In the genomic region with DNA sequence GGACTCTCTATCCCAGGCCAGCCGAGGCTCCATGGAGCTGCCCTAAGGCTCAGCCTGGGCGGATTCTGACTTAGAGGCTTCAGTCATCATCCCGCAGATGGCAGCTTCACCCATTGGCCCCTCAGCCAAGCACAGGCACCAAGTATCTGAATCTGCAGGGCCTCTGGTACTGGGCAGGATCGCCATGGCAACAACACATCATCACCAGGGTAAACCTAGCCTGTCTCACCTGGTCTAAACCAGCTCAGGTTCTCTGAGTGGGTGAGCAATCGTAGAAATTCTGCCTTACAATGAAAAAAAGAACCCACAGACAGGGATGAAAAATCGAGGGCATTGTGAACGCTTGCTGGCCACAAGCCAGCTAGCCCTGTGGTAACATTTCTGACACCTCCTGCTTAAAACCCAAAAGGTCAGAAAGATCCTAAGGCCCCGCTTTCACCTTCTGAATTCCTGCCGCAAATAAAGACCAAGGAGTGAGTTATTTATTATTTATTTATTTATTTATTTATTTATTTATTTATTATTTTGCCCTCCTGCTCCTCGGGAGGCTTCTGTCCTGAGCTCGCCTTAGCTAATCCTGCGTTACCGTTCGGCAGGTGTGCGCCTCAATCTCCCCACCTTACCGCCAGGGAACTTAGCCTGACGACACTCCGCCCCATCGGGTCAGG, we compare ENCODE assay signal across 8 cellular contexts. TPM values are rescaled to one million over a fixed set of nuclear protein-coding genes. Genes with fewer than 3 reads are reported as not detected.
DNase-seq lines count a peak whose midpoint lies in the region; ATAC-seq and TF ChIP-seq lines count a peak whose summit lies in the region.

No MANE protein-coding gene starts in this region.

- no peak overlapping the region for H2AK5ac ChIP-seq in mesenchymal stem cell (ENCODE audit: low read length, severe bottlenecking)

- H3K9ac ChIP-seq in MM.1S (ENCODE audit: low read length) (no peak overlapping the region), mesenchymal stem cell (ENCODE audit: low read length) (no peak overlapping the region)

- H3K18ac ChIP-seq in mesenchymal stem cell (ENCODE audit: low read depth in 1 of 2, low read length in 2 of 2), result no peak overlapping the region

- peaks cover 22% of the 10 kb centered on the region for H3K4me1 ChIP-seq in MM.1S (ENCODE audit: low read length)
- H3K4me1 ChIP-seq in mesenchymal stem cell (ENCODE audit: control insufficient read depth, insufficient read depth, low read depth, low read length), result peaks cover 4% of the 10 kb centered on the region

- H3K4me3 ChIP-seq in MM.1S (ENCODE audit: low read length), result no peak overlapping the region
- H3K4me3 ChIP-seq in mesenchymal stem cell (ENCODE audit: insufficient read depth in 1 of 2, low read depth in 1 of 2, low read length in 2 of 2), result no peak overlapping the region

- H3K9me3 Mint-ChIP-seq in activated T-helper 17 cell treated with anti-CD3 and anti-CD28 coated beads, Interleukin-2, amount 50 U/mL, for 72 hours, result no peaks in the 10 kb centered on the region

- H2BK15ac ChIP-seq in mesenchymal stem cell (ENCODE audit: low read depth, poor library complexity, severe bottlenecking), result peak overlapping the region; percentile 67

- ATAC-seq in activated T-helper 17 cell treated with anti-CD3 and anti-CD28 coated beads, Interleukin-2, amount 50 U/mL, for 72 hours (replicated peaks), result peak; percentile 79
- ATAC-seq in GM19455 (IDR thresholded peaks at IDR 0.05; ENCODE audit: unreplicated experiment), result no peak

- H2BK120ac ChIP-seq in mesenchymal stem cell (ENCODE audit: low read depth, low read length), result no peak overlapping the region

- no peak overlapping the region for H2BK5ac ChIP-seq in mesenchymal stem cell (ENCODE audit: low read depth, low read length, poor library complexity, severe bottlenecking)

- H3K4ac ChIP-seq in mesenchymal stem cell (ENCODE audit: low read depth in 1 of 2, low read length in 2 of 2), result no peak overlapping the region

- 72% methylated on average over 17 of the region's 19 CpGs for WGBS in mesenchymal stem cell

- H3K79me1 ChIP-seq in mesenchymal stem cell (replicated peaks; ENCODE audit: low read length, poor library complexity, severe bottlenecking), result no peaks in the 10 kb centered on the region

- H3K4me3 Mint-ChIP-seq in activated T-helper 17 cell treated with anti-CD3 and anti-CD28 coated beads, Interleukin-2, amount 50 U/mL, for 72 hours, result peak overlapping the region; percentile 87

- H3K4me2 ChIP-seq in MM.1S (ENCODE audit: low read depth, low read length), result peak overlapping the region; percentile 63; the same call in 1 of the 2 replicates
- H3K4me2 ChIP-seq in mesenchymal stem cell (ENCODE audit: low read length, poor library complexity, severe bottlenecking), result no peak overlapping the region

- H2AFZ ChIP-seq in MM.1S (ENCODE audit: low read length), result no peak overlapping the region
- no peak overlapping the region for H2AFZ ChIP-seq in mesenchymal stem cell (ENCODE audit: low read depth, low read length)

- H3K9me3 ChIP-seq in MM.1S (replicated peaks; ENCODE audit: insufficient read depth, low read length) (no peaks in the 10 kb centered on the region), mesenchymal stem cell (ENCODE audit: control insufficient read depth, low read length) (no peaks in the 10 kb centered on the region)

- no peak overlapping the region for H3K23ac ChIP-seq in mesenchymal stem cell (ENCODE audit: low read length in 2 of 2)

- no peak overlapping the region for H2BK12ac ChIP-seq in mesenchymal stem cell (ENCODE audit: low read length in 2 of 2)

- H3K27me3 Mint-ChIP-seq in activated T-helper 17 cell treated with anti-CD3 and anti-CD28 coated beads, Interleukin-2, amount 50 U/mL, for 72 hours, result no peaks in the 10 kb centered on the region

- TF ChIP-seq CTCF in MM.1S (IDR thresholded peaks at IDR 0.05; ENCODE audit: low read length), result no peak

- H3K27me3 ChIP-seq in MM.1S (replicated peaks; ENCODE audit: insufficient read depth, low read length), result no peaks in the 10 kb centered on the region
- H3K27me3 ChIP-seq in mesenchymal stem cell (ENCODE audit: control insufficient read depth in 1 of 2, insufficient read depth in 1 of 2, low read length in 2 of 2), result peaks cover 34 to 90% of the 10 kb centered on the region in 2 experiments

- H3K14ac ChIP-seq in mesenchymal stem cell (ENCODE audit: low read length in 2 of 2), result no peak overlapping the region

- H4K20me1 ChIP-seq in MM.1S (ENCODE audit: insufficient read depth, low read length), result no peaks in the 10 kb centered on the region; the same call in 1 of the 2 replicates

- peaks cover 51% of the 10 kb centered on the region for H3K36me3 Mint-ChIP-seq in activated T-helper 17 cell treated with anti-CD3 and anti-CD28 coated beads, Interleukin-2, amount 50 U/mL, for 72 hours (ENCODE audit: low read depth)

- H3K27ac ChIP-seq in MM.1S (ENCODE audit: low read length), result no peak overlapping the region; the same call in 1 of the 2 replicates
- H3K27ac ChIP-seq in mesenchymal stem cell (ENCODE audit: low read length, poor library complexity, severe bottlenecking), result no peak overlapping the region

- no peaks in the 10 kb centered on the region for H3K9me2 ChIP-seq in MM.1S (replicated peaks; ENCODE audit: insufficient read depth, low read length)

- peaks cover 34% of the 10 kb centered on the region for H3K4me1 Mint-ChIP-seq in activated T-helper 17 cell treated with anti-CD3 and anti-CD28 coated beads, Interleukin-2, amount 50 U/mL, for 72 hours

- DNase-seq in D341Med (ENCODE audit: low spot score) (peak; percentile 45), MM.1S (no peak), mesenchymal stem cell (no peak), NOMO-1 (lab: John Stamatoyannopoulos, UW; ENCODE audit: unreplicated experiment in 2 of 2) (no peak), NOMO-1 treated with dmso at 0.1 percent for 144 hours (lab: John Stamatoyannopoulos, UW; ENCODE audit: unreplicated experiment) (no peak), anterior cingulate cortex (lab: John Stamatoyannopoulos, UW) (no peak)

- no peaks in the 10 kb centered on the region; the same call in 1 of the 2 replicates for H3K36me3 ChIP-seq in MM.1S (replicated peaks; ENCODE audit: insufficient read depth, low read length)
- no peaks in the 10 kb centered on the region for H3K36me3 ChIP-seq in mesenchymal stem cell (ENCODE audit: control insufficient read depth in 1 of 2, insufficient read depth in 2 of 2, low read depth in 1 of 2, low read length in 2 of 2)

- H3K79me2 ChIP-seq in MM.1S (ENCODE audit: low read length), result peaks cover 49% of the 10 kb centered on the region

- H4K91ac ChIP-seq in mesenchymal stem cell (ENCODE audit: low read length), result no peak overlapping the region

- peaks cover 34% of the 10 kb centered on the region for H3F3A ChIP-seq in MM.1S (ENCODE audit: insufficient read depth, low read length)

- H3K27ac Mint-ChIP-seq in activated T-helper 17 cell treated with anti-CD3 and anti-CD28 coated beads, Interleukin-2, amount 50 U/mL, for 72 hours, result peak overlapping the region; percentile 92

- peak overlapping the region; percentile 47 for H4K8ac ChIP-seq in mesenchymal stem cell (ENCODE audit: low read length)

RNA-seq across cellular contexts. Expression of gene CEACAM21, which starts 12.0 kb away (rescaled TPM):
- 10 to 100 TPM; 27.1 to 30.7 TPM for total RNA-seq in activated T-helper 17 cell treated with anti-CD3 and anti-CD28 coated beads, Interleukin-2, amount 50 U/mL, for 72 hours
- 0.10 TPM for polyA plus RNA-seq in mesenchymal stem cell (2013, experiment 1 of 2)
- polyA plus RNA-seq in mesenchymal stem cell (2013, experiment 2 of 2), result 0.14 TPM
